ENCODE assay signal across 16 cellular contexts in genomic region chr14:53683229-53683628, GRCh38.
DNase-seq lines count a peak whose midpoint lies in the region; ATAC-seq lines count a peak whose summit lies in the region.
"Had no signal": no experiment of that assay in that cellular context is flagged by ENCODE, and none has a peak within 500 bp of the region (broad histone marks: within the 10 kb centered on the region; RNA-seq: fewer than 3 reads in every experiment).

No MANE protein-coding gene starts in this region.

- peak; percentile 4 for DNase-seq in DMS53 (lab: John Stamatoyannopoulos, UW)
- DNase-seq in DMS53 treated with DMSO at 0.1 percent for 48 hours (lab: John Stamatoyannopoulos, UW; ENCODE audit: unreplicated experiment), result no peak
- peak; percentile 6 for DNase-seq in NCI-H2081 treated with DMSO at 0.1 percent for 48 hours (lab: John Stamatoyannopoulos, UW)
- DNase-seq in NCI-H69 (lab: John Stamatoyannopoulos, UW), result peak; percentile 75
- peak; percentile 7 for DNase-seq in left kidney (ENCODE audit: low read depth, low spot score)
- DNase-seq in HT-29 (ENCODE audit: low spot score), result no peak
- DNase-seq: 8988T; Calu3; CD4-positive, alpha-beta memory T cell; GOT3; Karpas-422; NCI-H1436; NCI-H2107; OCI-M1 had no signal

- ATAC-seq in HG03342 (IDR thresholded peaks at IDR 0.05; ENCODE audit: unreplicated experiment) (no peak), HG02759 (IDR thresholded peaks at IDR 0.05; ENCODE audit: unreplicated experiment) (no peak)

Comparison
In these comparisons a context has a peak if more than half of its experiments do, and no peak if none do; other contexts are left out.
1. DNase-seq: peak in DMS53 (single experiment), NCI-H2081 treated with DMSO at 0.1 percent for 48 hours (single experiment), NCI-H69 (single experiment) and left kidney (single experiment); none in DMS53 treated with DMSO at 0.1 percent for 48 hours (single experiment) and HT-29 (single experiment).